8 cellular contexts compared by ENCODE assay signal in genomic region chr14:22830329-22831010, GRCh38. TPM values are rescaled to one million over a fixed set of nuclear protein-coding genes. Genes with fewer than 3 reads are reported as not detected.
DNase-seq lines count a peak whose midpoint lies in the region; ATAC-seq and TF ChIP-seq lines count a peak whose summit lies in the region.

No MANE protein-coding gene starts in this region.

- H3K4me3 ChIP-seq in right cardiac atrium (ENCODE audit: low read length): peak overlapping the region; percentile 74

- no peaks in the 10 kb centered on the region for H3K27me3 ChIP-seq in right cardiac atrium (ENCODE audit: control insufficient read depth, insufficient read depth)

- DNase-seq in HFFc6 (no peak), right cardiac atrium (no peak), posterior vena cava (ENCODE audit: low spot score) (no peak)
- no peak for DNase-seq in stimulated activated effector memory CD8-positive, alpha-beta T cell treated with anti-CD3 and anti-CD28 coated beads, Interleukin-12 subunit alpha, Interleukin-12 subunit beta, amount 100 ng/mL, for 72 hours (ENCODE audit: low spot score in 2 of 2)
- no peak for DNase-seq in stimulated activated CD4-positive, alpha-beta T cell treated with anti-CD3 and anti-CD28 coated beads, Interleukin-2, amount 100 ng/mL, for 24 hours
- no peak for DNase-seq in activated CD8-positive, alpha-beta memory T cell treated with anti-CD3 and anti-CD28 coated beads for 24 hours

- peak overlapping the region; percentile 92 for H3K4me3 Mint-ChIP-seq in HFFc6
- H3K4me3 Mint-ChIP-seq in stimulated activated effector memory CD8-positive, alpha-beta T cell treated with anti-CD3 and anti-CD28 coated beads, Interleukin-12 subunit alpha, Interleukin-12 subunit beta, amount 100 ng/mL, for 72 hours: peak overlapping the region; percentile 94

- TF ChIP-seq CTCF in HFFc6 (IDR thresholded peaks at IDR 0.05) (no peak), VCaP (conservative IDR thresholded peaks at IDR 0.05) (no peak)

- no peak for ATAC-seq in right cardiac atrium
- ATAC-seq in stimulated activated effector memory CD8-positive, alpha-beta T cell treated with anti-CD3 and anti-CD28 coated beads, Interleukin-12 subunit alpha, Interleukin-12 subunit beta, amount 100 ng/mL, for 72 hours: peak; percentile 2
- ATAC-seq in GM21619 (IDR thresholded peaks at IDR 0.05; ENCODE audit: unreplicated experiment): no peak

- intact Hi-C loops in right cardiac atrium (cut with DNase I) (no loop called here), posterior vena cava (cut with DNase I) (no loop called here)

- H3K27ac ChIP-seq in VCaP (peak overlapping the region; percentile 75), right cardiac atrium (ENCODE audit: low read length) (no peak overlapping the region)

- H3K27me3 Mint-ChIP-seq in HFFc6 (ENCODE audit: insufficient read depth): no peaks in the 10 kb centered on the region; the same call in 1 of the 2 replicates

- no peaks in the 10 kb centered on the region for H3K4me1 ChIP-seq in right cardiac atrium (ENCODE audit: control insufficient read depth, insufficient read depth, low read length)

- H3K27ac Mint-ChIP-seq in HFFc6: peak overlapping the region; percentile 93
- peak overlapping the region; percentile 94 for H3K27ac Mint-ChIP-seq in stimulated activated effector memory CD8-positive, alpha-beta T cell treated with anti-CD3 and anti-CD28 coated beads, Interleukin-12 subunit alpha, Interleukin-12 subunit beta, amount 100 ng/mL, for 72 hours

- H3K9me3 Mint-ChIP-seq in HFFc6: no peaks in the 10 kb centered on the region
- no peaks in the 10 kb centered on the region for H3K9me3 Mint-ChIP-seq in stimulated activated effector memory CD8-positive, alpha-beta T cell treated with anti-CD3 and anti-CD28 coated beads, Interleukin-12 subunit alpha, Interleukin-12 subunit beta, amount 100 ng/mL, for 72 hours

- no peaks in the 10 kb centered on the region for H3K9me3 ChIP-seq in right cardiac atrium (ENCODE audit: control insufficient read depth, low read length)

- peaks cover 12% of the 10 kb centered on the region for H3K36me3 Mint-ChIP-seq in HFFc6 (ENCODE audit: low read depth)
- H3K36me3 Mint-ChIP-seq in stimulated activated effector memory CD8-positive, alpha-beta T cell treated with anti-CD3 and anti-CD28 coated beads, Interleukin-12 subunit alpha, Interleukin-12 subunit beta, amount 100 ng/mL, for 72 hours: peaks cover 53% of the 10 kb centered on the region

- 13% methylated on average over 6 of the region's 6 CpGs for WGBS in right cardiac atrium

- H3K4me1 Mint-ChIP-seq in HFFc6 (ENCODE audit: low read depth): peaks cover 25% of the 10 kb centered on the region
- peaks cover 18% of the 10 kb centered on the region for H3K4me1 Mint-ChIP-seq in stimulated activated effector memory CD8-positive, alpha-beta T cell treated with anti-CD3 and anti-CD28 coated beads, Interleukin-12 subunit alpha, Interleukin-12 subunit beta, amount 100 ng/mL, for 72 hours

RNA-seq across cellular contexts. Expression of gene MRPL52, which starts 0.8 kb away (rescaled TPM):
- 100 to 1,000 TPM; 135 to 195 (median 167) TPM for total RNA-seq in HFFc6 (2021; fragmentation: NEBNext Ultra II Directional; extraction: Animal tissue kit (Norgen Biotek cat#: 25700))
- total RNA-seq in right cardiac atrium: 100 to 1,000 TPM in 1 of 4 donors, 10 to 100 TPM in 3; 86.2 to 115 (median 91.1) TPM
- polyA plus RNA-seq in right cardiac atrium: 113 TPM
- total RNA-seq in posterior vena cava: 10 to 100 TPM; 58.5 to 58.9 TPM

RNA-seq across cellular contexts. Expression of gene MMP14, which starts 5.9 kb away (rescaled TPM):
- total RNA-seq in HFFc6 (2021; fragmentation: NEBNext Ultra II Directional; extraction: Animal tissue kit (Norgen Biotek cat#: 25700)): 100 to 1,000 TPM; 284 to 322 (median 298) TPM
- total RNA-seq in right cardiac atrium (10 to 100 TPM; 45.3 to 64.1 (median 50.0) TPM), posterior vena cava (100 to 1,000 TPM; 229 to 234 TPM)
- 33.3 TPM for polyA plus RNA-seq in right cardiac atrium

RNA-seq across cellular contexts. Expression of gene SLC7A7, which starts 15.2 kb away (rescaled TPM):
- total RNA-seq in HFFc6 (2021; fragmentation: NEBNext Ultra II Directional; extraction: Animal tissue kit (Norgen Biotek cat#: 25700)): 1 to 10 TPM in 1 of 6 experiments, under 1 TPM in 5; 0.31 to 1.3 (median 0.56) TPM
- total RNA-seq in right cardiac atrium: 10 to 100 TPM in 1 of 4 donors, 1 to 10 TPM in 3; 5.7 to 13.6 (median 7.5) TPM
- 3.1 TPM for polyA plus RNA-seq in right cardiac atrium
- total RNA-seq in posterior vena cava: 10 to 100 TPM; 11.4 to 17.5 TPM

RNA-seq across cellular contexts. Expression of gene LRP10, which starts 41.1 kb away (rescaled TPM):
- total RNA-seq in HFFc6 (2021; fragmentation: NEBNext Ultra II Directional; extraction: Animal tissue kit (Norgen Biotek cat#: 25700)): 100 to 1,000 TPM; 168 to 226 (median 186) TPM
- total RNA-seq in right cardiac atrium: 10 to 100 TPM; 66.2 to 89.7 (median 76.5) TPM
- polyA plus RNA-seq in right cardiac atrium: 28.7 TPM
- total RNA-seq in posterior vena cava: 100 to 1,000 TPM; 129 to 139 TPM

RNA-seq across cellular contexts. Expression of gene REM2, which starts 52.6 kb away (rescaled TPM):
- under 1 TPM in 4 of 6 experiments, not detected in 2; 0.09 to 0.17 (median 0.14) TPM for total RNA-seq in HFFc6 (2021; fragmentation: NEBNext Ultra II Directional; extraction: Animal tissue kit (Norgen Biotek cat#: 25700))
- under 1 TPM in 1 of 4 donors, not detected in 3; 0.25 TPM for total RNA-seq in right cardiac atrium
- polyA plus RNA-seq in right cardiac atrium: 0.07 TPM
- total RNA-seq in posterior vena cava: under 1 TPM; 0.23 to 0.43 TPM
